24 cellular contexts compared by ENCODE assay signal in the genomic region with DNA sequence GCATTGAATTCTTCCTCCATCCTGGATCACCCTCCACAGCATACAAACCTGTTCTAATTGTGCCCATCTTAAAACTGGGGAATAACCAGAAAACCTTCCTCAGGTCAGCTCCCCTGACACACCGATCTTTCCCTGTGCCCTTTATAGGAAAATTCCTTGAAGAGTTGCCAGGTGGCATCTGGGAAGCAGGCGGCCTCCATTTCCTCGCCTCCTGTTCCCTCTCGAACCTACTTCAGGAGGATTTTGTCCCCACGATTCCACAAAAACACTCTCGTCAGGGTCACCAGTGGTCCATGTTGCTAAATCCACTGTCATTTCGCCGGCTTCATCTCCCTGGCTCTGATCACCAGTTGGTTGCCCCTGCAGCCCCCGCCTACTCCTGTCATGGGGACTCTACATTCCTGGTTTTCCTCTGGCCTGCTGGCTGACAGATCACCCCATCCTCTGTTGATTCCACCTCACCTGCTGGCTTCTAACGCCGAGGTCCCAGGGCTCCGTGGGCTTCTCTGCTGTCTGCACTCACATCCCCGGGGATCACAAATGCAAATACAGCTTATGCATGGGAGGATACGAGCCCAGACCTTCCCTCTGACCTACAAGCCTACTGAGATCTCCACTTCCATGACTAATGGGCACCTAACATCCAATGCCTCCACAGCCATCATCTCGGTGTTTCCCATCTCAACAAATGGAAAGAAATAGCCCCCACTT.
"Had no signal": no experiment of that assay in that cellular context is flagged by ENCODE, and none has a peak within 500 bp of the region (broad histone marks: within the 10 kb centered on the region; RNA-seq: fewer than 3 reads in every experiment).

No MANE protein-coding gene starts in this region.

- H3K4me3 ChIP-seq: adrenal gland, ascending aorta, colonic mucosa, dorsolateral prefrontal cortex, mucosa of descending colon, upper lobe of right lung had no signal

- H3K27me3 ChIP-seq: adrenal gland, ascending aorta, colonic mucosa, dorsolateral prefrontal cortex, upper lobe of right lung had no signal

- H3K4me3 Mint-ChIP-seq: activated naive CD8-positive, alpha-beta T cell; effector memory CD8-positive, alpha-beta T cell; neural crest cell had no signal

- ATAC-seq: effector memory CD8-positive, alpha-beta T cell; esophagus mucosa; left ventricle myocardium superior; mucosa of descending colon; stimulated activated naive CD8-positive, alpha-beta T cell treated with anti-CD3 and anti-CD28 coated beads, Interleukin-15, Interleukin-2, amounts not matched to agents 100 U/mL and 50 U/mL, for 24 hours; upper lobe of right lung had no signal

- DNase-seq: activated T-cell treated with anti-CD3 and anti-CD28 coated beads, Interleukin-2, amount 50 U/mL, for 1 hour; adrenal gland; central memory CD4-positive, alpha-beta T cell; colonic mucosa; dorsolateral prefrontal cortex; effector memory CD8-positive, alpha-beta T cell; foreskin melanocyte; glutamatergic neuron; hippocampal formation; left ventricle myocardium superior; mucosa of descending colon; naive B cell; retina; stimulated activated CD4-positive, alpha-beta T cell treated with anti-CD3 and anti-CD28 coated beads, Interleukin-4, amount 100 ng/mL, for 1 hour; stimulated activated naive CD8-positive, alpha-beta T cell treated with anti-CD3 and anti-CD28 coated beads, Interleukin-15, Interleukin-2, amounts not matched to agents 100 U/mL and 50 U/mL, for 24 hours; T-helper 1 cell; T-helper 9 cell; upper lobe of right lung had no signal

- H3K9me3 Mint-ChIP-seq: effector memory CD8-positive, alpha-beta T cell; neural crest cell had no signal

- FAIRE-seq: endothelial cell of umbilical vein had no signal

- H3K36me3 ChIP-seq: adrenal gland, ascending aorta, colonic mucosa, upper lobe of right lung had no signal

- H3K27ac ChIP-seq: adrenal gland, ascending aorta, colonic mucosa, upper lobe of right lung had no signal

- H3K27me3 Mint-ChIP-seq: activated naive CD8-positive, alpha-beta T cell had no signal

- H3K9me3 ChIP-seq: adrenal gland, ascending aorta, colonic mucosa, mucosa of descending colon, upper lobe of right lung had no signal

- H3K27ac Mint-ChIP-seq: activated naive CD8-positive, alpha-beta T cell; progenitor cell of endocrine pancreas had no signal

- H3K4me1 ChIP-seq: ascending aorta, colonic mucosa had no signal

- H3K36me3 Mint-ChIP-seq: activated naive CD8-positive, alpha-beta T cell had no signal
